ENCODE assay signal across 22 cellular contexts in the genomic region with DNA sequence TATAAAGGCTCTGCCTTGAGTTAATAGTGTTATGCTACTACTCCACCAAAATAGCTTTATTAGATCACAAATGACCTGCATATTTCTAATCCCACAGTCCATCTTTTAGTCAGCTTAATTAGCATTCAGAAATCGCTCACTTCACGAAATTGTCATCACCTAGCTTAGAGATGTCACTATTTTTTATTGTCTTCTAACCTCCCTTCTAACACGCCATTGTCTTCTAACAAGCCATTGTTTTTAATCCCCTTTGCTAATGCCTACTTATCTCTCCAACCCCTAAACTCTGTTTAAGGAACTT.
DNase-seq lines count a peak whose midpoint lies in the region; ATAC-seq and TF ChIP-seq lines count a peak whose summit lies in the region.
"Had no signal": no experiment of that assay in that cellular context is flagged by ENCODE, and none has a peak within 500 bp of the region (broad histone marks: within the 10 kb centered on the region; RNA-seq: fewer than 3 reads in every experiment).

No MANE protein-coding gene starts in this region.

- H3K9me3 ChIP-seq in DOHH2 (ENCODE audit: control insufficient read depth, insufficient read depth, low read length) (no peaks in the 10 kb centered on the region), neural progenitor cell (ENCODE audit: low read depth) (no peaks in the 10 kb centered on the region)
- H3K9me3 ChIP-seq: adrenal gland, BE2C, body of pancreas, Caco-2, SJCRH30, transverse colon had no signal

- no peaks in the 10 kb centered on the region for H3K9me3 Mint-ChIP-seq in activated naive CD4-positive, alpha-beta T cell treated with anti-CD3 and anti-CD28 coated beads, Interleukin-2, amount 50 U/mL, for 24 hours
- peaks cover 5% of the 10 kb centered on the region for H3K9me3 Mint-ChIP-seq in activated naive CD4-positive, alpha-beta T cell treated with anti-CD3 and anti-CD28 coated beads, Interleukin-2, amount 10 ng/mL, durations not matched to agents 7 days and 5 days
- H3K9me3 Mint-ChIP-seq in T-cell (peaks cover 0 to 9% (median 0%) of the 10 kb centered on the region in 3 donors), neural progenitor cell (no peaks in the 10 kb centered on the region)
- H3K9me3 Mint-ChIP-seq: endodermal cell had no signal

- H3K27me3 Mint-ChIP-seq in activated naive CD4-positive, alpha-beta T cell treated with anti-CD3 and anti-CD28 coated beads, Interleukin-2, amount 50 U/mL, for 24 hours = no peaks in the 10 kb centered on the region
- H3K27me3 Mint-ChIP-seq in activated naive CD4-positive, alpha-beta T cell treated with anti-CD3 and anti-CD28 coated beads, Interleukin-2, amount 10 ng/mL, durations not matched to agents 7 days and 5 days = no peaks in the 10 kb centered on the region
- H3K27me3 Mint-ChIP-seq in T-cell = no peaks in the 10 kb centered on the region
- H3K27me3 Mint-ChIP-seq in neural progenitor cell (ENCODE audit: insufficient read depth, low read depth) = no peaks in the 10 kb centered on the region

- TF ChIP-seq CTCF in DOHH2 (IDR thresholded peaks at IDR 0.05; ENCODE audit: low read depth, low read length, poor library complexity, severe bottlenecking) = peak; percentile 13
- no peak for TF ChIP-seq CTCF in neural progenitor cell (IDR thresholded peaks at IDR 0.05)

- H3K4me1 ChIP-seq in DOHH2 (ENCODE audit: control insufficient read depth, low read length) (peaks cover 16% of the 10 kb centered on the region), neural progenitor cell (no peaks in the 10 kb centered on the region)
- H3K4me1 ChIP-seq: Caco-2 had no signal

- H3K9ac ChIP-seq in neural progenitor cell = no peak overlapping the region

- no peaks in the 10 kb centered on the region for H4K20me1 ChIP-seq in DOHH2 (ENCODE audit: control insufficient read depth, insufficient read depth, low read depth, low read length)
- no peaks in the 10 kb centered on the region for H4K20me1 ChIP-seq in neural progenitor cell (ENCODE audit: low read depth)

- DNase-seq in activated naive CD4-positive, alpha-beta T cell treated with anti-CD3 and anti-CD28 coated beads, Interleukin-2, amount 10 ng/mL, durations not matched to agents 7 days and 5 days = no peak
- DNase-seq in T-cell (no peak), neural progenitor cell (ENCODE audit: low spot score) (peak; percentile 9), middle frontal gyrus (ENCODE audit: extremely low spot score, low spot score) (no peak), substantia nigra (lab: John Stamatoyannopoulos, UW) (no peak), CD1c-positive myeloid dendritic cell (ENCODE audit: extremely low spot score) (no peak)
- DNase-seq: activated CD4-positive, alpha-beta T cell treated with anti-CD3 and anti-CD28 coated beads, Interleukin-2, amount 50 U/mL, for 4 hours; activated CD4-positive, CD25-positive, alpha-beta regulatory T cell; BE2C; endodermal cell; glutamatergic neuron; left ventricle myocardium superior; NCI-H1436; stimulated activated CD4-positive, alpha-beta T cell treated with anti-CD3 and anti-CD28 coated beads, Interleukin-4, amount 100 ng/mL, for 24 hours; transverse colon had no signal

- H3K4me2 ChIP-seq in DOHH2 (ENCODE audit: low read length) (no peak overlapping the region), neural progenitor cell (no peak overlapping the region)

- no peaks in the 10 kb centered on the region for H3F3A ChIP-seq in DOHH2 (ENCODE audit: control insufficient read depth, insufficient read depth)
- no peaks in the 10 kb centered on the region for H3F3A ChIP-seq in neural progenitor cell (ENCODE audit: low read depth)

- H3K27ac ChIP-seq in DOHH2 (ENCODE audit: low read depth, low read length) (no peak overlapping the region), neural progenitor cell (no peak overlapping the region), substantia nigra (ENCODE audit: low read depth, low read length, poor library complexity, severe bottlenecking) (no peak overlapping the region)
- H3K27ac ChIP-seq: adrenal gland, body of pancreas, SJCRH30, transverse colon had no signal

- peaks cover 37% of the 10 kb centered on the region for H3K4me1 Mint-ChIP-seq in activated naive CD4-positive, alpha-beta T cell treated with anti-CD3 and anti-CD28 coated beads, Interleukin-2, amount 50 U/mL, for 24 hours
- peaks cover 29% of the 10 kb centered on the region for H3K4me1 Mint-ChIP-seq in activated naive CD4-positive, alpha-beta T cell treated with anti-CD3 and anti-CD28 coated beads, Interleukin-2, amount 10 ng/mL, durations not matched to agents 7 days and 5 days
- H3K4me1 Mint-ChIP-seq in T-cell (peaks cover 22 to 37% (median 26%) of the 10 kb centered on the region in 3 donors), neural progenitor cell (no peaks in the 10 kb centered on the region)

- H3K27me3 ChIP-seq in DOHH2 (ENCODE audit: control insufficient read depth, low read length) (peaks cover 3% of the 10 kb centered on the region; the same call in 1 of the 2 replicates), neural progenitor cell (no peaks in the 10 kb centered on the region)
- H3K27me3 ChIP-seq: adrenal gland, BE2C, body of pancreas, SJCRH30, transverse colon had no signal

- CTCF ChIA-PET in activated naive CD4-positive, alpha-beta T cell treated with anti-CD3 and anti-CD28 coated beads, Interleukin-2, amount 10 ng/mL, durations not matched to agents 7 days and 5 days (lab: Charles Lee) = interaction anchor here (0.6 to 3.4 kb wide), 19 partner anchors 9 to 571 kb away, joined by 3 to 74 read pairs (median 4); a partner anchor contains a TSS
- CTCF ChIA-PET in T-cell (lab: Charles Lee) = interaction anchor here (0.6 to 2.9 kb wide), 12 partner anchors 20 to 574 kb away, joined by 3 to 35 read pairs (median 4); no protein-coding TSS in a partner anchor

- H2AFZ ChIP-seq in neural progenitor cell (replicated peaks) = no peak overlapping the region

- H3K79me2 ChIP-seq in DOHH2 (ENCODE audit: control insufficient read depth, low read length) (no peaks in the 10 kb centered on the region), neural progenitor cell (ENCODE audit: low read depth) (no peaks in the 10 kb centered on the region)

- no peak for ATAC-seq in T-cell (replicated peaks in 1 of 4)
- ATAC-seq: body of pancreas had no signal

- H3K36me3 Mint-ChIP-seq in activated naive CD4-positive, alpha-beta T cell treated with anti-CD3 and anti-CD28 coated beads, Interleukin-2, amount 50 U/mL, for 24 hours = peaks cover 2% of the 10 kb centered on the region
- H3K36me3 Mint-ChIP-seq in activated naive CD4-positive, alpha-beta T cell treated with anti-CD3 and anti-CD28 coated beads, Interleukin-2, amount 10 ng/mL, durations not matched to agents 7 days and 5 days = peaks cover 7% of the 10 kb centered on the region
- peaks cover 8% of the 10 kb centered on the region for H3K36me3 Mint-ChIP-seq in T-cell
- no peaks in the 10 kb centered on the region for H3K36me3 Mint-ChIP-seq in neural progenitor cell

- no peaks in the 10 kb centered on the region for H3K9me2 ChIP-seq in DOHH2 (replicated peaks; ENCODE audit: control insufficient read depth, low read length)

- H3K4me3 ChIP-seq in DOHH2 (ENCODE audit: low read length) = no peak overlapping the region
- H3K4me3 ChIP-seq in neural progenitor cell = no peak overlapping the region
- H3K4me3 ChIP-seq: adrenal gland, body of pancreas, SJCRH30, transverse colon had no signal

- POLR2A ChIA-PET in T-cell (lab: Charles Lee) = interaction anchor here in 1 of 2 donors (1.1 kb wide), 1 partner anchor 67 kb away, joined by 3 read pairs; no protein-coding TSS in a partner anchor

- no peaks in the 10 kb centered on the region for H3K36me3 ChIP-seq in DOHH2 (ENCODE audit: control insufficient read depth, low read length)
- H3K36me3 ChIP-seq in neural progenitor cell = no peaks in the 10 kb centered on the region
- H3K36me3 ChIP-seq: adrenal gland, BE2C, SJCRH30, transverse colon had no signal

- H3K27ac Mint-ChIP-seq in activated naive CD4-positive, alpha-beta T cell treated with anti-CD3 and anti-CD28 coated beads, Interleukin-2, amount 50 U/mL, for 24 hours = peak overlapping the region; percentile 93
- H3K27ac Mint-ChIP-seq in activated naive CD4-positive, alpha-beta T cell treated with anti-CD3 and anti-CD28 coated beads, Interleukin-2, amount 10 ng/mL, durations not matched to agents 7 days and 5 days = no peak overlapping the region
- H3K27ac Mint-ChIP-seq in T-cell (peak overlapping the region; percentile 82 to 85), neural progenitor cell (no peak overlapping the region)
- H3K27ac Mint-ChIP-seq: endodermal cell, mesothelial cell of epicardium had no signal

- no peak overlapping the region for H3K4me3 Mint-ChIP-seq in activated naive CD4-positive, alpha-beta T cell treated with anti-CD3 and anti-CD28 coated beads, Interleukin-2, amount 50 U/mL, for 24 hours
- no peak overlapping the region for H3K4me3 Mint-ChIP-seq in activated naive CD4-positive, alpha-beta T cell treated with anti-CD3 and anti-CD28 coated beads, Interleukin-2, amount 10 ng/mL, durations not matched to agents 7 days and 5 days
- H3K4me3 Mint-ChIP-seq in T-cell (peak overlapping the region in 1 of 3 donors; percentile 59), neural progenitor cell (no peak overlapping the region)
- H3K4me3 Mint-ChIP-seq: endodermal cell, mesothelial cell of epicardium had no signal

Comparison
In these comparisons a context has a peak if more than half of its experiments do, and no peak if none do; other contexts are left out.
1. H3K27ac Mint-ChIP-seq: peak in activated naive CD4-positive, alpha-beta T cell treated with anti-CD3 and anti-CD28 coated beads, Interleukin-2, amount 50 U/mL, for 24 hours (single experiment) and T-cell (2 of 2); none in activated naive CD4-positive, alpha-beta T cell treated with anti-CD3 and anti-CD28 coated beads, Interleukin-2, amount 10 ng/mL, durations not matched to agents 7 days and 5 days (single experiment) and neural progenitor cell (single experiment).